21 cellular contexts compared by ENCODE assay signal in the genomic region with DNA sequence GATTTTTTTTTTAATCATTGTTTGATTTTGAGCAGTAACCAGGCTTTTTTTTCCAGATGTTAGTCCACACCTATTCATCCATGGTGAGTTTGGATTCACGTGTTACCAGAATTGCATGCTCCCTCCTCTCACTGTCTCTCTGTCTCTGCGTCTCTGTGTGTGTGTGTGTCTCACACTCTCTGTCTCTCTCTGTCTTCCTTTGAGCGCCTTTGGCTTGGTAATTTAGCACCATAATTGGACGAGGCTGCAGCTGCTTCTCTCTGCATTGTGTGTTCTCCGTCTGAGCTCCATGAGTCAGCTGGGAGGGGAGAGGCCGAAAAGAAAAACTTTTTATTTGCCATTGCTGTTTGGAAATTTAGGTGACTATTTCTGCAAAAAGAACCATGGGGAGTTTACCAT. TPM values are rescaled to one million over a fixed set of nuclear protein-coding genes. Genes with fewer than 3 reads are reported as not detected.
DNase-seq lines count a peak whose midpoint lies in the region; ATAC-seq, FAIRE-seq and TF ChIP-seq lines count a peak whose summit lies in the region.
"Had no signal": no experiment of that assay in that cellular context is flagged by ENCODE, and none has a peak within 500 bp of the region (broad histone marks: within the 10 kb centered on the region; RNA-seq: fewer than 3 reads in every experiment).

No MANE protein-coding gene starts in this region.

- TF ChIP-seq CTCF in H1 (IDR thresholded peaks at IDR 0.05; ENCODE audit: control extremely low read depth in 1 of 3, insufficient read depth in 1 of 3, low read depth in 1 of 3, low read length in 3 of 3) = no peak
- TF ChIP-seq CTCF in CD8-positive, alpha-beta T cell (IDR thresholded peaks at IDR 0.05) = no peak

- H4K20me1 ChIP-seq in GM23248 (ENCODE audit: insufficient read depth) (no peaks in the 10 kb centered on the region), H1 (replicated peaks in 1 of 2; ENCODE audit: control insufficient read depth in 1 of 2, insufficient read depth in 2 of 2, low read length in 2 of 2) (peaks cover 7 to 8% of the 10 kb centered on the region in 2 experiments)

- FAIRE-seq in H1 (lab: Jason Lieb, UNC) = no peak
- FAIRE-seq: islet of Langerhans had no signal

- H3K27ac ChIP-seq in GM23248 = no peak overlapping the region
- H3K27ac ChIP-seq in H1 (ENCODE audit: low read depth, low read length) = no peak overlapping the region
- no peak overlapping the region for H3K27ac ChIP-seq in mesendoderm (ENCODE audit: low read depth, low read length)
- no peak overlapping the region for H3K27ac ChIP-seq in CD8-positive, alpha-beta T cell (ENCODE audit: low read depth, low read length)
- H3K27ac ChIP-seq: ascending aorta, psoas muscle, testis had no signal

- WGBS in GM23248 (ENCODE audit: low coverage in 1 of 2, low lambda C conversion rate in 2 of 2, missing lambda C conversion rate in 2 of 2), 2 experiments = 1 to 2% methylated on average over 6 of the region's 6 CpGs
- 10% methylated on average over 6 of the region's 6 CpGs; no CpG with 5 or more reads in 1 of the 2 experiments for WGBS in H1 (ENCODE audit: extremely low coverage in 1 of 2, insufficient coverage in 1 of 2, insufficient read length in 1 of 2, insufficient replicate concordance in 2 of 2, low coverage in 1 of 2, low lambda C conversion rate in 2 of 2, missing lambda C conversion rate in 1 of 2), 2 experiments
- WGBS in mesendoderm (ENCODE audit: extremely low coverage, insufficient coverage, low lambda C conversion rate) = no CpG with 5 or more reads among the region's 6 CpGs

- H3K4me1 ChIP-seq in GM23248 (ENCODE audit: insufficient read depth) (no peaks in the 10 kb centered on the region), H1 (replicated peaks in 1 of 4; ENCODE audit: control insufficient read depth in 3 of 4, insufficient read depth in 4 of 4, low read length in 3 of 4) (peaks cover 15 to 38% (median 24%) of the 10 kb centered on the region in 4 experiments), mesendoderm (ENCODE audit: control insufficient read depth, low read depth, low read length) (no peaks in the 10 kb centered on the region)
- H3K4me1 ChIP-seq in CD8-positive, alpha-beta T cell (ENCODE audit: insufficient read depth, low read length) = no peaks in the 10 kb centered on the region

- H3K27me3 Mint-ChIP-seq in CD8-positive, alpha-beta T cell (ENCODE audit: low read depth) = peaks cover 81% of the 10 kb centered on the region

- H3K4me3 Mint-ChIP-seq in CD8-positive, alpha-beta T cell = no peak overlapping the region

- 0 out of 2 replicates have a peak overlapping the region, but pooled peaks have one; percentile 46 for H2AK5ac ChIP-seq in H1 (ENCODE audit: low read depth, low read length)
- no peak overlapping the region for H2AK5ac ChIP-seq in mesendoderm (ENCODE audit: low read length)

- H3K23me2 ChIP-seq in H1 (ENCODE audit: low read depth, low read length) = peaks cover 5% of the 10 kb centered on the region; the same call in 1 of the 2 replicates

- CTCF ChIA-PET in H1 (lab: Charles Lee; ENCODE audit: partially characterized antibody) = interaction anchor here (0.7 to 2.8 kb wide), 3 partner anchors 16 to 73 kb away, joined by 4 to 8 read pairs (median 4); no protein-coding TSS in a partner anchor
- CTCF ChIA-PET in CD8-positive, alpha-beta T cell (lab: Charles Lee) = no interaction called here

- peak overlapping the region; percentile 67; the same call in 1 of the 2 replicates for H2BK20ac ChIP-seq in H1 (ENCODE audit: low read length)

- H3K9me3 Mint-ChIP-seq in CD8-positive, alpha-beta T cell = no peaks in the 10 kb centered on the region

- no peaks in the 10 kb centered on the region for H3F3A ChIP-seq in GM23248 (ENCODE audit: insufficient read depth)

- H4K8ac ChIP-seq in H1 (ENCODE audit: extremely low read depth, insufficient read depth, low read length) (no peak overlapping the region), mesendoderm (ENCODE audit: low read depth, low read length) (no peak overlapping the region)

- no peak overlapping the region for H3K56ac ChIP-seq in H1 (replicated peaks; ENCODE audit: insufficient read length, low read depth, low read length)
- no peak overlapping the region for H3K56ac ChIP-seq in mesendoderm (ENCODE audit: low read length)

- H3K79me2 ChIP-seq in GM23248 (ENCODE audit: insufficient read depth) (no peaks in the 10 kb centered on the region), H1 (ENCODE audit: control insufficient read depth in 1 of 2, insufficient read depth in 2 of 2, low read length in 2 of 2) (no peaks in the 10 kb centered on the region), mesendoderm (ENCODE audit: control insufficient read depth, insufficient read depth, low read length) (no peaks in the 10 kb centered on the region)

- no peak for TF ChIP-seq RAD21 in H1 (IDR thresholded peaks at IDR 0.05 in 1 of 2, conservative IDR thresholded peaks at IDR 0.05 in 1 of 2; ENCODE audit: low read depth in 2 of 2, low read length in 2 of 2)

- peaks cover 14% of the 10 kb centered on the region for H3K4me1 Mint-ChIP-seq in CD8-positive, alpha-beta T cell (ENCODE audit: low read depth)

- H3K79me1 ChIP-seq in H1 (ENCODE audit: low read depth, low read length) (no peaks in the 10 kb centered on the region), mesendoderm (ENCODE audit: low read length) (no peaks in the 10 kb centered on the region)

- 0 out of 2 replicates have a peak overlapping the region, but pooled peaks have one; percentile 42 for H2BK12ac ChIP-seq in H1 (ENCODE audit: low read depth, low read length)

- H3K4me2 ChIP-seq in GM23248 (ENCODE audit: unreplicated experiment) = no peak overlapping the region
- H3K4me2 ChIP-seq in H1 (ENCODE audit: insufficient read depth in 1 of 2, low read depth in 2 of 2, low read length in 2 of 2) = peak overlapping the region; percentile 29 to 72; a peak in 2 of 4 replicates
- H3K4me2 ChIP-seq in mesendoderm (ENCODE audit: low read length) = no peak overlapping the region

- intact Hi-C loops in CD8-positive, alpha-beta T cell (cut with DNase I, micrococcal nuclease) = no loop called here
- intact Hi-C loops in left ventricle myocardium superior (cut with micrococcal nuclease) = no loop called here

- ATAC-seq in CD8-positive, alpha-beta T cell = no peak
- ATAC-seq in left ventricle myocardium superior = no peak
- ATAC-seq: psoas muscle had no signal

- H3K4ac ChIP-seq in H1 (replicated peaks; ENCODE audit: insufficient read length, low read depth, low read length) = no peak overlapping the region
- H3K4ac ChIP-seq in mesendoderm (ENCODE audit: low read depth, low read length) = no peak overlapping the region

- no peak overlapping the region for H4K91ac ChIP-seq in H1 (replicated peaks; ENCODE audit: insufficient read length, low read length)

- no peaks in the 10 kb centered on the region for H3K36me3 ChIP-seq in GM23248 (ENCODE audit: low read depth)
- peaks cover 0 to 3% (median 0%) of the 10 kb centered on the region in 4 experiments; a peak in 1 of 8 replicates for H3K36me3 ChIP-seq in H1 (ENCODE audit: control insufficient read depth in 2 of 4, insufficient read depth in 4 of 4, low read length in 3 of 4)
- H3K36me3 ChIP-seq in mesendoderm (ENCODE audit: control insufficient read depth, insufficient read depth, low read length) = no peaks in the 10 kb centered on the region
- H3K36me3 ChIP-seq in CD8-positive, alpha-beta T cell (ENCODE audit: insufficient read depth, low read length) = no peaks in the 10 kb centered on the region
- H3K36me3 ChIP-seq: ascending aorta had no signal

- no peak overlapping the region for H3K9ac ChIP-seq in GM23248
- no peak overlapping the region for H3K9ac ChIP-seq in H1 (replicated peaks in 1 of 4; ENCODE audit: extremely low read depth in 1 of 4, low read depth in 3 of 4, low read length in 3 of 4)
- no peak overlapping the region for H3K9ac ChIP-seq in mesendoderm (ENCODE audit: low read length)

- H3K9me3 ChIP-seq in GM23248 (ENCODE audit: low read depth) (no peaks in the 10 kb centered on the region), H1 (ENCODE audit: insufficient read depth in 2 of 2, low read depth in 1 of 2, low read length in 1 of 2) (no peaks in the 10 kb centered on the region)
- no peaks in the 10 kb centered on the region for H3K9me3 ChIP-seq in CD8-positive, alpha-beta T cell (ENCODE audit: low read length)
- H3K9me3 ChIP-seq: ascending aorta, psoas muscle, testis had no signal

- 0 out of 2 replicates have a peak overlapping the region, but pooled peaks have one; percentile 89 for H2BK15ac ChIP-seq in H1 (ENCODE audit: low read length)
- H2BK15ac ChIP-seq in mesendoderm (replicated peaks; ENCODE audit: low read depth) = no peak overlapping the region

- H3K18ac ChIP-seq in H1 (ENCODE audit: extremely low read depth, low read length) = peak overlapping the region; percentile 72; the same call in 1 of the 2 replicates
- H3K18ac ChIP-seq in mesendoderm (ENCODE audit: low read length) = no peak overlapping the region

- TF ChIP-seq EP300 in H1 (IDR thresholded peaks at IDR 0.05; ENCODE audit: borderline replicate concordance in 1 of 2, low read depth in 2 of 2, low read length in 2 of 2) = no peak

- no peak overlapping the region for H3K14ac ChIP-seq in H1 (ENCODE audit: insufficient read length)

- no peak overlapping the region for H3K27ac Mint-ChIP-seq in CD8-positive, alpha-beta T cell

- H2AFZ ChIP-seq in GM23248 (no peak overlapping the region), H1 (ENCODE audit: low read length) (no peak overlapping the region)

- H4K5ac ChIP-seq in H1 (ENCODE audit: insufficient read length, low read depth, low read length) = no peak overlapping the region
- H4K5ac ChIP-seq in mesendoderm (ENCODE audit: low read length) = no peak overlapping the region

- H2BK120ac ChIP-seq in H1 (replicated peaks; ENCODE audit: low read depth, low read length) = no peak overlapping the region
- H2BK120ac ChIP-seq in mesendoderm (ENCODE audit: low read depth, low read length) = no peak overlapping the region

- H3K23ac ChIP-seq in H1 (ENCODE audit: insufficient read length) = no peak overlapping the region
- peak overlapping the region; percentile 94 for H3K23ac ChIP-seq in mesendoderm (ENCODE audit: low read length)

- H3K4me3 ChIP-seq in GM23248 (no peak overlapping the region), H1 (ENCODE audit: extremely low read depth in 1 of 4, insufficient read depth in 2 of 4, low read depth in 3 of 4, low read length in 4 of 4) (peak overlapping the region in 1 of 4 experiments; percentile 56; a peak in 1 of 8 replicates), mesendoderm (ENCODE audit: low read length) (no peak overlapping the region)
- H3K4me3 ChIP-seq in CD8-positive, alpha-beta T cell (ENCODE audit: low read depth, low read length) = no peak overlapping the region
- H3K4me3 ChIP-seq: ascending aorta, psoas muscle, testis had no signal

- POLR2A ChIA-PET in H1 (lab: Charles Lee; ENCODE audit: partially characterized antibody) = interaction anchor here (0.9 to 1.3 kb wide), 2 partner anchors 9 to 18 kb away, joined by 3 read pairs; no protein-coding TSS in a partner anchor
- POLR2A ChIA-PET in CD8-positive, alpha-beta T cell (lab: Charles Lee) = no interaction called here

- in situ Hi-C loops in GM23248 (cut with MboI) = no loop called here

- no peak for TF ChIP-seq POLR2A in H1 (IDR thresholded peaks at IDR 0.05; ENCODE audit: control extremely low read depth in 1 of 2, low read depth in 2 of 2, low read length in 2 of 2)

- H2BK5ac ChIP-seq in H1 (ENCODE audit: low read depth, low read length) (no peak overlapping the region), mesendoderm (ENCODE audit: low read length) (no peak overlapping the region)

- no peaks in the 10 kb centered on the region for H3K36me3 Mint-ChIP-seq in CD8-positive, alpha-beta T cell

- H3K27me3 ChIP-seq in GM23248 (replicated peaks; ENCODE audit: insufficient read depth) (peaks cover 95% of the 10 kb centered on the region), H1 (replicated peaks in 1 of 4; ENCODE audit: control insufficient read depth in 3 of 4, extremely low read depth in 1 of 4, insufficient read depth in 3 of 4, low read length in 3 of 4) (peaks cover 76 to 97% (median 92%) of the 10 kb centered on the region in 4 experiments), mesendoderm (ENCODE audit: insufficient read depth, low read length, poor library complexity) (peaks cover 89% of the 10 kb centered on the region)
- peaks cover 41% of the 10 kb centered on the region for H3K27me3 ChIP-seq in CD8-positive, alpha-beta T cell (ENCODE audit: insufficient read depth, low read length)

- peak; percentile 16 for DNase-seq in GM23248
- DNase-seq in NCI-H526 treated with DMSO at 0.1 percent for 48 hours (lab: John Stamatoyannopoulos, UW) = peak; percentile 20
- DNase-seq in H1 (ENCODE audit: low read depth in 1 of 2, low spot score in 2 of 2) = no peak
- no peak for DNase-seq in mesendoderm
- no peak for DNase-seq in CD8-positive, alpha-beta T cell
- DNase-seq in left ventricle myocardium superior = no peak
- no peak for DNase-seq in NCI-H146 treated with DMSO at 0.1 percent for 48 hours (lab: John Stamatoyannopoulos, UW; ENCODE audit: unreplicated experiment)
- DNase-seq in T1000 (lab: John Stamatoyannopoulos, UW) = no peak
- DNase-seq: activated CD8-positive, alpha-beta memory T cell treated with anti-CD3 and anti-CD28 coated beads for 24 hours; activated effector memory CD4-positive, alpha-beta T cell treated with anti-CD3 and anti-CD28 coated beads, Interleukin-2, amount 50 U/mL, for 16 hours; DMS79; H7; NCI-H1694 treated with DMSO at 0.1 percent for 48 hours; NK-92 treated with Interleukin-12 subunit alpha and Interleukin-12 subunit beta, amount 100 ng/mL, for 24 hours; psoas muscle; Right ventricle myocardium superior; testis had no signal

- H3K9me2 ChIP-seq in GM23248 (ENCODE audit: insufficient read depth) = no peaks in the 10 kb centered on the region

RNA-seq across cellular contexts. Expression of gene TFAP2B, which starts 3.4 kb away (rescaled TPM):
- total RNA-seq in GM23248 (2014; rRNA removed; shearing (Covaris generic)) = not detected in 2 replicates
- polyA plus RNA-seq in GM23248 (2016; fragmentation: Nextera tagmentation; extraction: Ambion mirVana) (not detected in 2 replicates), H1 (2011; rRNA removed) (0.05 TPM in 1 of 2 replicates, not detected in the other)
- total RNA-seq in H1 (2021; fragmentation: NEBNext Ultra II Directional; extraction: Animal tissue kit (Norgen Biotek cat#: 25700)) = not detected in 2 replicates
- 0.01 TPM for polyA plus RNA-seq in H1 (2011; cell fraction: cytosol; rRNA removed)
- 0.01 TPM for polyA plus RNA-seq in H1 (2011; cell fraction: nucleus; rRNA removed)
- polyA plus RNA-seq in H1 (2012, experiment 1 of 2) = 0.05 to 0.17 TPM (median 0.16 TPM) in 3 of 4 replicates, not detected in the other
- polyA plus RNA-seq in H1 (2012, experiment 2 of 2) = 0.03 TPM
- not detected for polyA plus RNA-seq in H1 (2013, experiment 1 of 2)
- polyA plus RNA-seq in H1 (2013, experiment 2 of 2) = not detected
- 0.09 TPM in 1 of 2 replicates, not detected in the other for polyA minus RNA-seq in H1 (2011; rRNA and poly(A)+ RNA removed)
- polyA minus RNA-seq in H1 (2011; cell fraction: cytosol; rRNA and poly(A)+ RNA removed) = not detected
- polyA minus RNA-seq in H1 (2011; cell fraction: nucleus; rRNA and poly(A)+ RNA removed) = not detected
- polyA plus RNA-seq in mesendoderm (2013, experiment 1 of 2) = not detected
- not detected for polyA plus RNA-seq in mesendoderm (2013, experiment 2 of 2)
- total RNA-seq in CD8-positive, alpha-beta T cell = not detected
- not detected for total RNA-seq in left ventricle myocardium superior
- total RNA-seq: ascending aorta, dermis microvascular lymphatic vessel endothelial cell, H7, mucosa of gallbladder, psoas muscle, Right ventricle myocardium superior had no signal
- polyA plus RNA-seq: psoas muscle had no signal

Comparison
In these comparisons a context has a peak if more than half of its experiments do, and no peak if none do; other contexts are left out.
1. DNase-seq: peak in GM23248 (single experiment) and NCI-H526 treated with DMSO at 0.1 percent for 48 hours (single experiment); none in H1 (0 of 2), mesendoderm (single experiment), CD8-positive, alpha-beta T cell (0 of 7), left ventricle myocardium superior (single experiment), NCI-H146 treated with DMSO at 0.1 percent for 48 hours (single experiment) and T1000 (single experiment).
2. H3K4me2 ChIP-seq: peak in H1 (2 of 2); none in GM23248 (single experiment) and mesendoderm (single experiment).